ENCODE assay signal across 21 cellular contexts in genomic region chr10:34557173-34557572, GRCh38.
"Had no signal": no experiment of that assay in that cellular context is flagged by ENCODE, and none has a peak within 500 bp of the region (broad histone marks: within the 10 kb centered on the region; RNA-seq: fewer than 3 reads in every experiment).

No MANE protein-coding gene starts in this region.

- ATAC-seq: activated T-helper 17 cell treated with anti-CD3 and anti-CD28 coated beads, Interleukin-2, amount 50 U/mL, for 72 hours; Right ventricle myocardium inferior had no signal

- H3K4me3 Mint-ChIP-seq: activated CD4-positive, alpha-beta memory T cell treated with anti-CD3 and anti-CD28 coated beads for 36 hours; activated CD4-positive, alpha-beta T cell treated with anti-CD3 and anti-CD28 coated beads, Interleukin-2, amount 10 ng/mL, durations not matched to agents 7 days and 5 days; activated naive CD4-positive, alpha-beta T cell treated with anti-CD3 and anti-CD28 coated beads for 36 hours; activated naive CD8-positive, alpha-beta T cell; activated T-helper 17 cell treated with anti-CD3 and anti-CD28 coated beads, Interleukin-2, amount 50 U/mL, for 72 hours had no signal

- H3K9ac ChIP-seq: SK-N-SH had no signal

- H3K4me2 ChIP-seq: SK-N-SH had no signal

- DNase-seq: activated CD4-positive, alpha-beta memory T cell treated with anti-CD3 and anti-CD28 coated beads for 36 hours; activated CD4-positive, alpha-beta T cell treated with anti-CD3 and anti-CD28 coated beads, Interleukin-2, amount 10 ng/mL, durations not matched to agents 7 days and 5 days; activated CD4-positive, CD25-positive, alpha-beta regulatory T cell; activated CD8-positive, alpha-beta memory T cell treated with anti-CD3 and anti-CD28 coated beads for 24 hours; activated gamma-delta T cell; activated naive CD4-positive, alpha-beta T cell treated with anti-CD3 and anti-CD28 coated beads for 36 hours; activated T-cell treated with anti-CD3 and anti-CD28 coated beads, Interleukin-2, amount 50 U/mL, for 48 hours; amygdala; caudate nucleus; MM.1S; NCI-H1105 treated with DMSO at 0.1 percent for 48 hours; NCI-H1436 treated with DMSO at 0.1 percent for 48 hours; NCI-H187; NCI-H2081; NCI-H510A treated with DMSO at 0.1 percent for 48 hours; SK-N-SH; T-helper 1 cell had no signal

- H3K27me3 Mint-ChIP-seq: activated CD4-positive, alpha-beta T cell treated with anti-CD3 and anti-CD28 coated beads, Interleukin-2, amount 10 ng/mL, durations not matched to agents 7 days and 5 days; activated naive CD8-positive, alpha-beta T cell had no signal

- H3K9me3 Mint-ChIP-seq: activated CD4-positive, alpha-beta memory T cell treated with anti-CD3 and anti-CD28 coated beads for 36 hours; activated CD4-positive, alpha-beta T cell treated with anti-CD3 and anti-CD28 coated beads, Interleukin-2, amount 10 ng/mL, durations not matched to agents 7 days and 5 days; activated naive CD4-positive, alpha-beta T cell treated with anti-CD3 and anti-CD28 coated beads for 36 hours; activated T-helper 17 cell treated with anti-CD3 and anti-CD28 coated beads, Interleukin-2, amount 50 U/mL, for 72 hours had no signal

- H3K36me3 Mint-ChIP-seq: activated CD4-positive, alpha-beta memory T cell treated with anti-CD3 and anti-CD28 coated beads for 36 hours; activated naive CD8-positive, alpha-beta T cell had no signal

- H3K27ac Mint-ChIP-seq: activated CD4-positive, alpha-beta memory T cell treated with anti-CD3 and anti-CD28 coated beads for 36 hours; activated CD4-positive, alpha-beta T cell treated with anti-CD3 and anti-CD28 coated beads, Interleukin-2, amount 10 ng/mL, durations not matched to agents 7 days and 5 days; activated naive CD4-positive, alpha-beta T cell treated with anti-CD3 and anti-CD28 coated beads for 36 hours; activated naive CD8-positive, alpha-beta T cell; activated T-helper 17 cell treated with anti-CD3 and anti-CD28 coated beads, Interleukin-2, amount 50 U/mL, for 72 hours had no signal

- H3K27ac ChIP-seq: VCaP had no signal

- H3K4me1 Mint-ChIP-seq: activated CD4-positive, alpha-beta T cell treated with anti-CD3 and anti-CD28 coated beads, Interleukin-2, amount 10 ng/mL, durations not matched to agents 7 days and 5 days; activated T-helper 17 cell treated with anti-CD3 and anti-CD28 coated beads, Interleukin-2, amount 50 U/mL, for 72 hours had no signal

- H3K9me3 ChIP-seq: SK-N-SH had no signal
